In the genomic region with DNA sequence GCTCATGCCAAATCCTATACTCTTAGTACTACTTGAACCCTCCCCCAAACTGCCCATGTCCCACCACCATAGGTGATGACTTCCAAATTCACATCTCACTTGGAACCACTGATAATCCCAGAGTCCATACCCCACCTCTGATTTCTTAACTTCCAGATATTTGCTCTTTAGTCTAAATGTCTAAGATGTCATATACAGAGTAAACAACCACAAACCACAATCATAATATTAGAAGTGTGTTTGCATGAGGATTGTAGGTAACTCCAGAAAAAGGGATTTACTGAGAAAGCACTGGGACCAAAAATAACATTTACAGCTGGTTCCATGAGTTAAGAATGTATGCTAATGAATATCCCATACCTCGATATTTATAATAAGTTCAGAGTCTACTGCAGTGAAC, we compare ENCODE assay signal across 35 cellular contexts.
"Had no signal": no experiment of that assay in that cellular context is flagged by ENCODE, and none has a peak within 500 bp of the region (broad histone marks: within the 10 kb centered on the region; RNA-seq: fewer than 3 reads in every experiment).

No MANE protein-coding gene starts in this region.

- DNase-seq: Karpas-422, Kasumi-1, KG1, MG63, MM.1S, MV-4-11, NCI-H1048, NCI-H1092, NCI-H1092 treated with DMSO at 0.1 percent for 48 hours, NCI-H1105, NCI-H1105 treated with DMSO at 0.1 percent for 48 hours, NCI-H1417, NCI-H1417 treated with DMSO at 0.1 percent for 48 hours, NCI-H1436, NCI-H1436 treated with DMSO at 0.1 percent for 48 hours, NCI-H146, NCI-H1694, NCI-H1694 treated with DMSO at 0.1 percent for 48 hours, NCI-H187, NCI-H187 treated with DMSO at 0.1 percent for 48 hours, NCI-H1930, NCI-H2029, NCI-H2029 treated with DMSO at 0.1 percent for 48 hours, NCI-H2081, NCI-H2107, NCI-H2171, NCI-H2171 treated with DMSO at 0.1 percent for 48 hours, NCI-H2227 treated with DMSO at 0.1 percent for 48 hours, NCI-H226, NCI-H345, NCI-H446, NCI-H446 treated with DMSO at 0.1 percent for 48 hours, NCI-H510A, NCI-H510A treated with DMSO at 0.1 percent for 48 hours had no signal

- H3K27me3 ChIP-seq: MG63 had no signal

- H3K27ac ChIP-seq: KMS-11 had no signal

- H3K4me2 ChIP-seq: KMS-11 had no signal

- H3K9me3 ChIP-seq: MG63 had no signal

- H3K36me3 ChIP-seq: MG63 had no signal

- H3K9ac ChIP-seq: KMS-11 had no signal

- H3K4me3 ChIP-seq: MG63 had no signal
